Comparison of ENCODE assay signal across 1 cellular context in genomic region chr10:77164616-77165311, GRCh38.
TF ChIP-seq lines count a peak whose summit lies in the region.

No MANE protein-coding gene starts in this region.

TF ChIP-seq in WTC11, 78 proteins besides CTCF, POLR2A, EP300 and RAD21 (continued from another document):
- no peak for TF ChIP-seq GABPB1 (CRISPR knock-in tag; IDR thresholded peaks at IDR 0.05)
- TF ChIP-seq ZNF138 (CRISPR knock-in tag; conservative IDR thresholded peaks at IDR 0.05) = no peak
- no peak for TF ChIP-seq ZNF219 (CRISPR knock-in tag; IDR thresholded peaks at IDR 0.05; ENCODE audit: borderline replicate concordance)
- TF ChIP-seq ZNF121 (CRISPR knock-in tag; IDR thresholded peaks at IDR 0.05) = no peak
- no peak for TF ChIP-seq SOX15 (CRISPR knock-in tag; IDR thresholded peaks at IDR 0.05)
- no peak for TF ChIP-seq ZNF232 (CRISPR knock-in tag; IDR thresholded peaks at IDR 0.05)
- TF ChIP-seq ETV6 (CRISPR knock-in tag; IDR thresholded peaks at IDR 0.05) = no peak
- TF ChIP-seq CREB1 (CRISPR knock-in tag; IDR thresholded peaks at IDR 0.05) = no peak
- TF ChIP-seq MYBL2 (CRISPR knock-in tag; IDR thresholded peaks at IDR 0.05) = no peak
- TF ChIP-seq ERG (CRISPR knock-in tag; IDR thresholded peaks at IDR 0.05) = no peak
- TF ChIP-seq, protein P1, sequence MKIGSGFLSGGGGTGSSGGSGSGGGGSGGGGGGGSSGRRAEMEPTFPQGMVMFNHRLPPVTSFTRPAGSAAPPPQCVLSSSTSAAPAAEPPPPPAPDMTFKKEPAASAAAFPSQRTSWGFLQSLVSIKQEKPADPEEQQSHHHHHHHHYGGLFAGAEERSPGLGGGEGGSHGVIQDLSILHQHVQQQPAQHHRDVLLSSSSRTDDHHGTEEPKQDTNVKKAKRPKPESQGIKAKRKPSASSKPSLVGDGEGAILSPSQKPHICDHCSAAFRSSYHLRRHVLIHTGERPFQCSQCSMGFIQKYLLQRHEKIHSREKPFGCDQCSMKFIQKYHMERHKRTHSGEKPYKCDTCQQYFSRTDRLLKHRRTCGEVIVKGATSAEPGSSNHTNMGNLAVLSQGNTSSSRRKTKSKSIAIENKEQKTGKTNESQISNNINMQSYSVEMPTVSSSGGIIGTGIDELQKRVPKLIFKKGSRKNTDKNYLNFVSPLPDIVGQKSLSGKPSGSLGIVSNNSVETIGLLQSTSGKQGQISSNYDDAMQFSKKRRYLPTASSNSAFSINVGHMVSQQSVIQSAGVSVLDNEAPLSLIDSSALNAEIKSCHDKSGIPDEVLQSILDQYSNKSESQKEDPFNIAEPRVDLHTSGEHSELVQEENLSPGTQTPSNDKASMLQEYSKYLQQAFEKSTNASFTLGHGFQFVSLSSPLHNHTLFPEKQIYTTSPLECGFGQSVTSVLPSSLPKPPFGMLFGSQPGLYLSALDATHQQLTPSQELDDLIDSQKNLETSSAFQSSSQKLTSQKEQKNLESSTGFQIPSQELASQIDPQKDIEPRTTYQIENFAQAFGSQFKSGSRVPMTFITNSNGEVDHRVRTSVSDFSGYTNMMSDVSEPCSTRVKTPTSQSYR (CRISPR knock-in tag; IDR thresholded peaks at IDR 0.05) = no peak
TF ChIP-seq in WTC11: peak in this region for 0.
